8 cellular contexts compared by ENCODE assay signal in genomic region chr9:135907006-135907434, GRCh38. TPM values are rescaled to one million over a fixed set of nuclear protein-coding genes. Genes with fewer than 3 reads are reported as not detected.
DNase-seq lines count a peak whose midpoint lies in the region; ATAC-seq, FAIRE-seq and TF ChIP-seq lines count a peak whose summit lies in the region.

No MANE protein-coding gene starts in this region.

- H2BK15ac ChIP-seq in H1 (ENCODE audit: low read length): no peak overlapping the region

- no peak overlapping the region for H2BK120ac ChIP-seq in H1 (replicated peaks; ENCODE audit: low read depth, low read length)

- H3K4me2 ChIP-seq in H1 (ENCODE audit: insufficient read depth in 1 of 2, low read depth in 2 of 2, low read length in 2 of 2): peak overlapping the region in 1 of 2 experiments; percentile 84; a peak in 2 of 4 replicates

- H3K79me2 ChIP-seq in H1 (ENCODE audit: control insufficient read depth in 1 of 2, insufficient read depth in 2 of 2, low read length in 2 of 2): peaks cover 39 to 56% of the 10 kb centered on the region in 2 experiments

- no peak; a peak in 1 of 3 replicates for TF ChIP-seq POLR2A in H1 (IDR thresholded peaks at IDR 0.05; ENCODE audit: control extremely low read depth in 1 of 2, low read depth in 2 of 2, low read length in 2 of 2)

- H3K4ac ChIP-seq in H1 (replicated peaks; ENCODE audit: insufficient read length, low read depth, low read length): no peak overlapping the region

- peak overlapping the region; percentile 89; the same call in 1 of the 2 replicates for H4K8ac ChIP-seq in H1 (ENCODE audit: extremely low read depth, insufficient read depth, low read length)

- H3K36me3 ChIP-seq in H1 (ENCODE audit: control insufficient read depth in 2 of 4, insufficient read depth in 4 of 4, low read length in 3 of 4): peaks cover 0 to 12% (median 2%) of the 10 kb centered on the region in 4 experiments; a peak in 4 of 8 replicates
- H3K36me3 ChIP-seq in pancreas: no peaks in the 10 kb centered on the region

- peaks cover 12 to 26% of the 10 kb centered on the region in 2 experiments for H4K20me1 ChIP-seq in H1 (replicated peaks in 1 of 2; ENCODE audit: control insufficient read depth in 1 of 2, insufficient read depth in 2 of 2, low read length in 2 of 2)

- H3K4me1 ChIP-seq in H1 (replicated peaks in 1 of 4; ENCODE audit: control insufficient read depth in 3 of 4, insufficient read depth in 4 of 4, low read length in 3 of 4) (peaks cover 13 to 15% (median 14%) of the 10 kb centered on the region in 4 experiments), pancreas (peaks cover 0 to 26% (median 9%) of the 10 kb centered on the region in 3 donors)

- peak; percentile 36 for ATAC-seq in GM21526 (IDR thresholded peaks at IDR 0.05; ENCODE audit: low FRiP score, unreplicated experiment)
- no peak for ATAC-seq in pancreas

- H3K9me3 ChIP-seq in H1 (ENCODE audit: insufficient read depth in 2 of 2, low read depth in 1 of 2, low read length in 1 of 2) (no peaks in the 10 kb centered on the region; a peak in 1 of 4 replicates), pancreas (no peaks in the 10 kb centered on the region)

- peak overlapping the region; percentile 21 for H3K56ac ChIP-seq in H1 (replicated peaks; ENCODE audit: insufficient read length, low read depth, low read length)

- peaks cover 3% of the 10 kb centered on the region for H3K23me2 ChIP-seq in H1 (ENCODE audit: low read depth, low read length)

- WGBS in H1 (ENCODE audit: extremely low coverage in 1 of 2, insufficient coverage in 1 of 2, insufficient read length in 1 of 2, insufficient replicate concordance in 2 of 2, low coverage in 1 of 2, low lambda C conversion rate in 2 of 2, missing lambda C conversion rate in 1 of 2), 2 experiments: 0% methylated on average over 14 of the region's 70 CpGs; no CpG with 5 or more reads in 1 of the 2 experiments
- WGBS in pancreas, 2 donors: 0 to 2% methylated on average over 19 to 70 of the region's 70 CpGs

- no peak for TF ChIP-seq RAD21 in H1 (IDR thresholded peaks at IDR 0.05 in 1 of 2, conservative IDR thresholded peaks at IDR 0.05 in 1 of 2; ENCODE audit: low read depth in 2 of 2, low read length in 2 of 2)

- no peak overlapping the region for H3K23ac ChIP-seq in H1 (ENCODE audit: insufficient read length)

- H3K9ac ChIP-seq in H1 (replicated peaks in 1 of 4; ENCODE audit: extremely low read depth in 1 of 4, low read depth in 3 of 4, low read length in 3 of 4): peak overlapping the region; percentile 58 to 88 (median 70)

- TF ChIP-seq CTCF in H1 (IDR thresholded peaks at IDR 0.05; ENCODE audit: control extremely low read depth in 1 of 3, insufficient read depth in 1 of 3, low read depth in 1 of 3, low read length in 3 of 3) (no peak), pancreas (IDR thresholded peaks at IDR 0.05) (no peak)

- POLR2A ChIA-PET in H1 (lab: Charles Lee; ENCODE audit: partially characterized antibody): interaction anchor here (0.8 to 1.4 kb wide), 4 partner anchors 15 to 46 kb away, joined by 3 to 4 read pairs (median 4); no protein-coding TSS in a partner anchor

- no peak overlapping the region for H2BK12ac ChIP-seq in H1 (ENCODE audit: low read depth, low read length)

- H3K4me3 ChIP-seq in Jurkat, Clone E6-1 (ENCODE audit: low read length): peak overlapping the region; percentile 44
- H3K4me3 ChIP-seq in H1 (ENCODE audit: extremely low read depth in 1 of 4, insufficient read depth in 2 of 4, low read depth in 3 of 4, low read length in 4 of 4): peak overlapping the region; percentile 68 to 93 (median 80); a peak in 7 of 8 replicates
- H3K4me3 ChIP-seq in pancreas: peak overlapping the region; percentile 33 to 70 (median 59)

- no peak overlapping the region for H2AK5ac ChIP-seq in H1 (ENCODE audit: low read depth, low read length)

- peaks cover 13% of the 10 kb centered on the region for H3K79me1 ChIP-seq in H1 (ENCODE audit: low read depth, low read length)

- CTCF ChIA-PET in H1 (lab: Charles Lee; ENCODE audit: partially characterized antibody): no interaction called here

- peak; percentile 35 for DNase-seq in NCI-H1092 treated with DMSO at 0.1 percent for 48 hours (lab: John Stamatoyannopoulos, UW)
- no peak for DNase-seq in NCI-H1092 (lab: John Stamatoyannopoulos, UW)
- no peak for DNase-seq in Jurkat, Clone E6-1 (ENCODE audit: low read depth, low spot score)
- DNase-seq in H1 (ENCODE audit: low read depth in 1 of 2, low spot score in 2 of 2): no peak
- DNase-seq in pancreas: peak in 3 of 6 donors; percentile 23 to 81 (median 68)
- DNase-seq in SIG-M5 (lab: John Stamatoyannopoulos, UW): no peak
- no peak for DNase-seq in NCI-H510A (lab: John Stamatoyannopoulos, UW)

- TF ChIP-seq EP300 in H1 (IDR thresholded peaks at IDR 0.05; ENCODE audit: borderline replicate concordance in 1 of 2, low read depth in 2 of 2, low read length in 2 of 2): no peak

- peaks cover 0 to 4% (median 1%) of the 10 kb centered on the region in 4 experiments; a peak in 3 of 7 replicates for H3K27me3 ChIP-seq in H1 (replicated peaks in 1 of 4; ENCODE audit: control insufficient read depth in 3 of 4, extremely low read depth in 1 of 4, insufficient read depth in 3 of 4, low read length in 3 of 4)
- H3K27me3 ChIP-seq in pancreas: no peaks in the 10 kb centered on the region

- intact Hi-C loops in pancreas (cut with DNase I): no loop called here

- H3K18ac ChIP-seq in H1 (ENCODE audit: extremely low read depth, low read length): no peak overlapping the region; the same call in 1 of the 2 replicates

- peak overlapping the region; percentile 67; the same call in 1 of the 2 replicates for H3K27ac ChIP-seq in H1 (ENCODE audit: low read depth, low read length)
- H3K27ac ChIP-seq in pancreas: no peak overlapping the region

- no peak overlapping the region for H2BK20ac ChIP-seq in H1 (ENCODE audit: low read length)

- no peak overlapping the region for H4K5ac ChIP-seq in H1 (ENCODE audit: insufficient read length, low read depth, low read length)

- H2BK5ac ChIP-seq in H1 (ENCODE audit: low read depth, low read length): no peak overlapping the region

- H2AFZ ChIP-seq in H1 (ENCODE audit: low read length): no peak overlapping the region

- FAIRE-seq in H1 (lab: Jason Lieb, UNC) (no peak), pancreas (lab: Jason Lieb, UNC) (no peak)

- H4K91ac ChIP-seq in H1 (replicated peaks; ENCODE audit: insufficient read length, low read length): no peak overlapping the region

- no peak overlapping the region for H3K14ac ChIP-seq in H1 (ENCODE audit: insufficient read length)

TF ChIP-seq in H1, 55 proteins besides CTCF, POLR2A, EP300 and RAD21 (continues in another document):
- TF ChIP-seq TAF7 (optimal IDR thresholded peaks at IDR 0.05; ENCODE audit: borderline replicate concordance, low read depth, low read length): no peak
- no peak for TF ChIP-seq CBX8 (IDR thresholded peaks at IDR 0.05; ENCODE audit: borderline replicate concordance, low read depth, low read length)
- no peak for TF ChIP-seq SRF (IDR thresholded peaks at IDR 0.05; ENCODE audit: low read depth, low read length)
- peak; percentile 71 for TF ChIP-seq KDM4A (IDR thresholded peaks at IDR 0.05; ENCODE audit: low read depth, low read length, severe bottlenecking)
- TF ChIP-seq FOSL1 (IDR thresholded peaks at IDR 0.05; ENCODE audit: insufficient read depth, low read depth, low read length): no peak
- peak; percentile 39; the same call in 1 of the 2 replicates for TF ChIP-seq TAF1 (IDR thresholded peaks at IDR 0.05; ENCODE audit: low read depth, low read length)
- TF ChIP-seq GABPA (IDR thresholded peaks at IDR 0.05; ENCODE audit: borderline replicate concordance, insufficient read depth, low read length): no peak
- no peak for TF ChIP-seq SIN3A (conservative IDR thresholded peaks at IDR 0.05 in 1 of 2, IDR thresholded peaks at IDR 0.05 in 1 of 2; ENCODE audit: low read depth in 1 of 2, low read length in 2 of 2)
- TF ChIP-seq SIX5 (IDR thresholded peaks at IDR 0.05; ENCODE audit: low read depth, low read length): no peak
- no peak for TF ChIP-seq EGR1 (IDR thresholded peaks at IDR 0.05; ENCODE audit: borderline replicate concordance, low read depth, low read length)
- TF ChIP-seq TBP (IDR thresholded peaks at IDR 0.05; ENCODE audit: low read depth, low read length): peak; percentile 27; the same call in 1 of the 2 replicates
- TF ChIP-seq ATF3 (IDR thresholded peaks at IDR 0.05; ENCODE audit: insufficient read depth, low read depth, low read length): no peak
- no peak for TF ChIP-seq SP2 (IDR thresholded peaks at IDR 0.05; ENCODE audit: low read length)
- no peak for TF ChIP-seq GTF2F1 (IDR thresholded peaks at IDR 0.05; ENCODE audit: borderline replicate concordance, low read depth, low read length)

RNA-seq across cellular contexts. Expression of gene CAMSAP1, which starts 0.3 kb away (rescaled TPM):
- polyA plus RNA-seq in Jurkat, Clone E6-1 (2012; ENCODE audit: insufficient read depth, insufficient read length): 22.6 TPM
- total RNA-seq in H1 (2021; fragmentation: NEBNext Ultra II Directional; extraction: Animal tissue kit (Norgen Biotek cat#: 25700)): 43.1 and 44.0 TPM in 2 replicates
- polyA plus RNA-seq in H1 (2011; rRNA removed) (13.4 and 14.4 TPM in 2 replicates), pancreas (1 to 10 TPM; 3.8 to 4.0 TPM)
- 10.7 TPM for polyA plus RNA-seq in H1 (2011; cell fraction: cytosol; rRNA removed)
- polyA plus RNA-seq in H1 (2011; cell fraction: nucleus; rRNA removed): 29.4 TPM
- polyA plus RNA-seq in H1 (2012, experiment 1 of 2): 18.7 to 25.2 TPM (median 22.4 TPM) in 4 replicates
- 5.8 TPM for polyA plus RNA-seq in H1 (2012, experiment 2 of 2)
- 19.1 TPM for polyA plus RNA-seq in H1 (2013, experiment 1 of 2)
- 17.7 TPM for polyA plus RNA-seq in H1 (2013, experiment 2 of 2)
- polyA minus RNA-seq in H1 (2011; rRNA and poly(A)+ RNA removed): 29.0 and 30.8 TPM in 2 replicates
- polyA minus RNA-seq in H1 (2011; cell fraction: cytosol; rRNA and poly(A)+ RNA removed): 64.3 TPM
- 31.5 TPM for polyA minus RNA-seq in H1 (2011; cell fraction: nucleus; rRNA and poly(A)+ RNA removed)
- total RNA-seq in pancreas: 10 to 100 TPM; 11.6 to 20.1 (median 13.4) TPM

RNA-seq across cellular contexts. Expression of gene UBAC1, which starts 54.2 kb away (rescaled TPM):
- 54.4 TPM for polyA plus RNA-seq in Jurkat, Clone E6-1 (2012; ENCODE audit: insufficient read depth, insufficient read length)
- total RNA-seq in H1 (2021; fragmentation: NEBNext Ultra II Directional; extraction: Animal tissue kit (Norgen Biotek cat#: 25700)): 59.3 and 63.1 TPM in 2 replicates
- polyA plus RNA-seq in H1 (2011; rRNA removed) (85.2 and 105 TPM in 2 replicates), pancreas (10 to 100 TPM; 24.9 to 33.7 TPM)
- 74.8 TPM for polyA plus RNA-seq in H1 (2011; cell fraction: cytosol; rRNA removed)
- polyA plus RNA-seq in H1 (2011; cell fraction: nucleus; rRNA removed): 68.0 TPM
- polyA plus RNA-seq in H1 (2012, experiment 1 of 2): 40.4 to 56.7 TPM (median 50.5 TPM) in 4 replicates
- 65.3 TPM for polyA plus RNA-seq in H1 (2012, experiment 2 of 2)
- polyA plus RNA-seq in H1 (2013, experiment 1 of 2): 51.1 TPM
- 54.0 TPM for polyA plus RNA-seq in H1 (2013, experiment 2 of 2)
- polyA minus RNA-seq in H1 (2011; rRNA and poly(A)+ RNA removed): 21.6 and 41.3 TPM in 2 replicates
- 26.6 TPM for polyA minus RNA-seq in H1 (2011; cell fraction: cytosol; rRNA and poly(A)+ RNA removed)
- 19.2 TPM for polyA minus RNA-seq in H1 (2011; cell fraction: nucleus; rRNA and poly(A)+ RNA removed)
- total RNA-seq in pancreas: 10 to 100 TPM in 5 of 6 donors, 1 to 10 TPM in 1; 9.8 to 16.5 (median 13.1) TPM
